ENCODE assay signal across 28 cellular contexts in genomic region chr10:78821052-78821451, GRCh38.
"Had no signal": no experiment of that assay in that cellular context is flagged by ENCODE, and none has a peak within 500 bp of the region (broad histone marks: within the 10 kb centered on the region; RNA-seq: fewer than 3 reads in every experiment).

No MANE protein-coding gene starts in this region.

- H3K36me3 Mint-ChIP-seq: neural progenitor cell; stimulated activated memory B cell treated with anti-CD40 and anti-IgM and Interleukin-4, amounts not matched to agents 10 μg/mL and 1 μg/mL and 100 μg/mL, for 72 hours; type B pancreatic cell had no signal

- H3K4me3 Mint-ChIP-seq: dendritic cell treated with granulocyte-macrophage colony-stimulating factor and Interleukin-4, amounts not matched to agents 40 ng/mL and 50 ng/mL, for 4 days; endodermal cell; nephron; neural progenitor cell; stimulated activated memory B cell treated with anti-CD40 and anti-IgM and Interleukin-4, amounts not matched to agents 10 μg/mL and 1 μg/mL and 100 μg/mL, for 72 hours; type B pancreatic cell had no signal

- H3K4me1 Mint-ChIP-seq: stimulated activated memory B cell treated with anti-CD40 and anti-IgM and Interleukin-4, amounts not matched to agents 10 μg/mL and 1 μg/mL and 100 μg/mL, for 72 hours had no signal

- H2AFZ ChIP-seq: neural progenitor cell had no signal

- H3K27me3 ChIP-seq: colonic mucosa, gastrocnemius medialis, heart right ventricle, neural progenitor cell, right atrium auricular region, testis, tibial artery had no signal

- H3K36me3 ChIP-seq: colonic mucosa, gastrocnemius medialis, heart right ventricle, lower lobe of right lung, neural progenitor cell, prostate gland, right atrium auricular region, tibial artery had no signal

- H3K27me3 Mint-ChIP-seq: stimulated activated memory B cell treated with anti-CD40 and anti-IgM and Interleukin-4, amounts not matched to agents 10 μg/mL and 1 μg/mL and 100 μg/mL, for 72 hours; type B pancreatic cell had no signal

- H3K9me3 Mint-ChIP-seq: dendritic cell treated with granulocyte-macrophage colony-stimulating factor and Interleukin-4, amounts not matched to agents 40 ng/mL and 50 ng/mL, for 4 days; endodermal cell; neural progenitor cell; stimulated activated memory B cell treated with anti-CD40 and anti-IgM and Interleukin-4, amounts not matched to agents 10 μg/mL and 1 μg/mL and 100 μg/mL, for 72 hours had no signal

- H3K4me3 ChIP-seq: colonic mucosa, gastrocnemius medialis, heart right ventricle, lower lobe of right lung, neural progenitor cell, prostate gland, right atrium auricular region, testis, tibial artery had no signal

- H3K4me1 ChIP-seq: colonic mucosa, gastrocnemius medialis, prostate gland, right atrium auricular region, tibial artery had no signal

- DNase-seq: colonic mucosa; effector CD8-positive, alpha-beta T cell; endodermal cell; foreskin fibroblast; gastrocnemius medialis; glutamatergic neuron; heart right ventricle; hippocampal formation; islet precursor cell; kidney glomerular epithelial cell; left ventricle myocardium superior; lower lobe of right lung; stimulated activated CD4-positive, alpha-beta T cell treated with anti-CD3 and anti-CD28 coated beads, Interleukin-2, amount 100 ng/mL, for 24 hours; stimulated activated CD4-positive, alpha-beta T cell treated with anti-CD3 and anti-CD28 coated beads, Interleukin-4, amount 100 ng/mL, for 24 hours; stimulated activated naive CD8-positive, alpha-beta T cell treated with anti-CD3 and anti-CD28 coated beads, Interleukin-15, Interleukin-2, amounts not matched to agents 100 U/mL and 50 U/mL, for 24 hours; substantia nigra; testis; tibial artery had no signal

- H3K4me2 ChIP-seq: neural progenitor cell had no signal

- ATAC-seq: esophagus mucosa; gastrocnemius medialis; heart right ventricle; left ventricle myocardium superior; lower lobe of right lung; sciatic nerve; stimulated activated memory B cell treated with anti-CD40 and anti-IgM and Interleukin-4, amounts not matched to agents 10 μg/mL and 1 μg/mL and 100 μg/mL, for 72 hours; stimulated activated naive CD8-positive, alpha-beta T cell treated with anti-CD3 and anti-CD28 coated beads, Interleukin-15, Interleukin-2, amounts not matched to agents 100 U/mL and 50 U/mL, for 24 hours had no signal

- H3K9ac ChIP-seq: neural progenitor cell had no signal

- H3K27ac Mint-ChIP-seq: dendritic cell treated with granulocyte-macrophage colony-stimulating factor and Interleukin-4, amounts not matched to agents 40 ng/mL and 50 ng/mL, for 4 days; endodermal cell; neural progenitor cell; stimulated activated memory B cell treated with anti-CD40 and anti-IgM and Interleukin-4, amounts not matched to agents 10 μg/mL and 1 μg/mL and 100 μg/mL, for 72 hours; type B pancreatic cell had no signal

- H3K27ac ChIP-seq: colonic mucosa, epithelial cell of prostate, gastrocnemius medialis, heart right ventricle, lower lobe of right lung, neural progenitor cell, prostate gland, right atrium auricular region, testis, tibial artery had no signal

- H3K9me3 ChIP-seq: colonic mucosa, gastrocnemius medialis, lower lobe of right lung, prostate gland, testis had no signal
